8 cellular contexts compared by ENCODE assay signal in genomic region chr6:132814716-132815570, GRCh38. TPM values are rescaled to one million over a fixed set of nuclear protein-coding genes. Genes with fewer than 3 reads are reported as not detected.
DNase-seq lines count a peak whose midpoint lies in the region; ATAC-seq and TF ChIP-seq lines count a peak whose summit lies in the region.

No MANE protein-coding gene starts in this region.

- POLR2A ChIA-PET in activated CD8-positive, alpha-beta T cell treated with anti-CD3 and anti-CD28 coated beads, Interleukin-2, amount 10 ng/mL, durations not matched to agents 7 days and 5 days (lab: Charles Lee), result interaction anchor here (0.6 to 6.5 kb wide), 18 partner anchors 8 to 1138 kb away, joined by 3 to 80 read pairs (median 5); partner anchors contain the start of genes SLC18B1, STX7 and TBPL1

- peak overlapping the region; percentile 97 for H3K27ac Mint-ChIP-seq in activated CD8-positive, alpha-beta T cell treated with anti-CD3 and anti-CD28 coated beads, Interleukin-2, amount 10 ng/mL, durations not matched to agents 7 days and 5 days
- peak overlapping the region; percentile 91 for H3K27ac Mint-ChIP-seq in glutamatergic neuron (ENCODE audit: unreplicated experiment)

- H3K4me3 Mint-ChIP-seq in activated CD8-positive, alpha-beta T cell treated with anti-CD3 and anti-CD28 coated beads, Interleukin-2, amount 10 ng/mL, durations not matched to agents 7 days and 5 days, result peak overlapping the region; percentile 89
- H3K4me3 Mint-ChIP-seq in glutamatergic neuron (ENCODE audit: unreplicated experiment), result peak overlapping the region; percentile 98

- no peak for TF ChIP-seq CTCF in glutamatergic neuron (IDR thresholded peaks at IDR 0.05; ENCODE audit: partially characterized antibody, unreplicated experiment)

- CTCF ChIA-PET in activated CD8-positive, alpha-beta T cell treated with anti-CD3 and anti-CD28 coated beads, Interleukin-2, amount 10 ng/mL, durations not matched to agents 7 days and 5 days (lab: Charles Lee), result interaction anchor here (0.9 to 10.1 kb wide), 8 partner anchors 8 to 287 kb away, joined by 3 to 102 read pairs (median 4); partner anchors contain the start of gene SLC18B1

- H3K4me1 Mint-ChIP-seq in activated CD8-positive, alpha-beta T cell treated with anti-CD3 and anti-CD28 coated beads, Interleukin-2, amount 10 ng/mL, durations not matched to agents 7 days and 5 days (ENCODE audit: low read depth), result peaks cover 55% of the 10 kb centered on the region
- H3K4me1 Mint-ChIP-seq in glutamatergic neuron (ENCODE audit: low read depth, unreplicated experiment), result peaks cover 21% of the 10 kb centered on the region

- H3K4me3 ChIP-seq in skeletal muscle cell (ENCODE audit: low read depth, low read length), result peak overlapping the region; percentile 86

- peak; percentile 11 for ATAC-seq in HG03432 (IDR thresholded peaks at IDR 0.05; ENCODE audit: unreplicated experiment)
- peak; percentile 28 for ATAC-seq in activated CD8-positive, alpha-beta T cell treated with anti-CD3 and anti-CD28 coated beads, Interleukin-2, amount 10 ng/mL, durations not matched to agents 7 days and 5 days

- no peaks in the 10 kb centered on the region for H3K9me3 Mint-ChIP-seq in activated CD8-positive, alpha-beta T cell treated with anti-CD3 and anti-CD28 coated beads, Interleukin-2, amount 10 ng/mL, durations not matched to agents 7 days and 5 days (ENCODE audit: insufficient read depth)
- peaks cover 17% of the 10 kb centered on the region for H3K9me3 Mint-ChIP-seq in glutamatergic neuron (ENCODE audit: unreplicated experiment)

- H3K27me3 Mint-ChIP-seq in activated CD8-positive, alpha-beta T cell treated with anti-CD3 and anti-CD28 coated beads, Interleukin-2, amount 10 ng/mL, durations not matched to agents 7 days and 5 days (ENCODE audit: low read depth), result peaks cover 6% of the 10 kb centered on the region
- peaks cover 10% of the 10 kb centered on the region for H3K27me3 Mint-ChIP-seq in glutamatergic neuron (ENCODE audit: unreplicated experiment)

- H3K36me3 Mint-ChIP-seq in activated CD8-positive, alpha-beta T cell treated with anti-CD3 and anti-CD28 coated beads, Interleukin-2, amount 10 ng/mL, durations not matched to agents 7 days and 5 days (ENCODE audit: low read depth), result peaks cover 60% of the 10 kb centered on the region
- no peaks in the 10 kb centered on the region for H3K36me3 Mint-ChIP-seq in glutamatergic neuron (ENCODE audit: unreplicated experiment)

- peak; percentile 49 for DNase-seq in stimulated activated CD4-positive, alpha-beta T cell treated with anti-CD3 and anti-CD28 coated beads, Interleukin-15, amount 100 ng/mL, for 24 hours
- no peak for DNase-seq in stimulated activated CD4-positive, alpha-beta T cell treated with anti-CD3 and anti-CD28 coated beads, Interleukin-12 subunit alpha, Interleukin-12 subunit beta, amount 100 ng/mL, for 4 hours
- peak; percentile 40 for DNase-seq in activated CD8-positive, alpha-beta T cell treated with anti-CD3 and anti-CD28 coated beads, Interleukin-2, amount 10 ng/mL, durations not matched to agents 7 days and 5 days
- DNase-seq in glutamatergic neuron (no peak), skeletal muscle cell (ENCODE audit: low read depth) (no peak), SW480 (ENCODE audit: low spot score) (no peak), COR-L47 (lab: John Stamatoyannopoulos, UW) (no peak)

RNA-seq across cellular contexts. Expression of gene RPS12, which starts 0.6 kb away (rescaled TPM):
- total RNA-seq in activated CD8-positive, alpha-beta T cell treated with anti-CD3 and anti-CD28 coated beads, Interleukin-2, amount 10 ng/mL, durations not matched to agents 7 days and 5 days, result 1,000 to 10,000 TPM; 1,299 to 1,346 TPM
- 432 TPM for total RNA-seq in glutamatergic neuron (ENCODE audit: unreplicated experiment)

RNA-seq across cellular contexts. Expression of gene SLC18B1, which starts 16.5 kb away (rescaled TPM):
- 1 to 10 TPM; 6.0 to 6.3 TPM for total RNA-seq in activated CD8-positive, alpha-beta T cell treated with anti-CD3 and anti-CD28 coated beads, Interleukin-2, amount 10 ng/mL, durations not matched to agents 7 days and 5 days
- total RNA-seq in glutamatergic neuron (ENCODE audit: unreplicated experiment), result 5.8 TPM

RNA-seq across cellular contexts. Expression of gene VNN2, which starts 57.2 kb away (rescaled TPM):
- total RNA-seq in activated CD8-positive, alpha-beta T cell treated with anti-CD3 and anti-CD28 coated beads, Interleukin-2, amount 10 ng/mL, durations not matched to agents 7 days and 5 days, result 10 to 100 TPM; 16.3 to 16.8 TPM
- total RNA-seq in glutamatergic neuron (ENCODE audit: unreplicated experiment), result not detected

Comparison
In these comparisons a context has a peak if more than half of its experiments do, and no peak if none do; other contexts are left out.
1. DNase-seq: peak in stimulated activated CD4-positive, alpha-beta T cell treated with anti-CD3 and anti-CD28 coated beads, Interleukin-15, amount 100 ng/mL, for 24 hours (single experiment) and activated CD8-positive, alpha-beta T cell treated with anti-CD3 and anti-CD28 coated beads, Interleukin-2, amount 10 ng/mL, durations not matched to agents 7 days and 5 days (single experiment); none in stimulated activated CD4-positive, alpha-beta T cell treated with anti-CD3 and anti-CD28 coated beads, Interleukin-12 subunit alpha, Interleukin-12 subunit beta, amount 100 ng/mL, for 4 hours (single experiment), glutamatergic neuron (single experiment), skeletal muscle cell (single experiment), SW480 (single experiment) and COR-L47 (single experiment).
2. RNA of gene VNN2, which starts 57.2 kb away (total RNA-seq): 16.3 to 16.8 TPM in activated CD8-positive, alpha-beta T cell treated with anti-CD3 and anti-CD28 coated beads, Interleukin-2, amount 10 ng/mL, durations not matched to agents 7 days and 5 days; not detected in glutamatergic neuron (single experiment); every median in the first group is over 10 times any median in the second.